ENCODE assay signal across 8 cellular contexts in genomic region chr9:129436751-129437625, GRCh38.
DNase-seq lines count a peak whose midpoint lies in the region; ATAC-seq and FAIRE-seq lines count a peak whose summit lies in the region.

No MANE protein-coding gene starts in this region.

- peaks cover 24% of the 10 kb centered on the region for H3K4me1 ChIP-seq in CD4-positive, CD25-positive, alpha-beta regulatory T cell (ENCODE audit: control insufficient read depth, insufficient read depth, low read length, poor library complexity, severe bottlenecking)
- H3K4me1 ChIP-seq in naive thymus-derived CD4-positive, alpha-beta T cell (ENCODE audit: control insufficient read depth in 2 of 2, insufficient read depth in 2 of 2, low read length in 2 of 2), result peaks cover 10 to 19% of the 10 kb centered on the region in 2 donors

- ATAC-seq in CD4-positive, CD25-positive, alpha-beta regulatory T cell (ENCODE audit: low read depth in 2 of 2), result peak; percentile 50 to 57
- ATAC-seq in naive thymus-derived CD4-positive, alpha-beta T cell, result peak; percentile 75
- ATAC-seq in GM18519 (IDR thresholded peaks at IDR 0.05; ENCODE audit: low FRiP score, unreplicated experiment), result no peak

- FAIRE-seq in urothelium cell line (lab: Jason Lieb, UNC), result no peak

- H3K9me3 ChIP-seq in CD4-positive, CD25-positive, alpha-beta regulatory T cell (ENCODE audit: control insufficient read depth in 2 of 2, low read length in 2 of 2), result peaks cover 0 to 3% of the 10 kb centered on the region in 2 experiments
- H3K9me3 ChIP-seq in MG63, result no peaks in the 10 kb centered on the region
- no peaks in the 10 kb centered on the region for H3K9me3 ChIP-seq in naive thymus-derived CD4-positive, alpha-beta T cell (ENCODE audit: control insufficient read depth in 2 of 3, low read length in 3 of 3)

- H3K9me3 Mint-ChIP-seq in CD4-positive, CD25-positive, alpha-beta regulatory T cell, result peaks cover 0 to 6% (median 0%) of the 10 kb centered on the region in 7 donors
- peaks cover 0 to 6% (median 0%) of the 10 kb centered on the region in 11 donors for H3K9me3 Mint-ChIP-seq in naive thymus-derived CD4-positive, alpha-beta T cell

- DNase-seq in CD4-positive, CD25-positive, alpha-beta regulatory T cell, result peak in 2 of 3 donors; percentile 19 to 41
- DNase-seq in MG63, result peak; percentile 49
- peak; percentile 64 for DNase-seq in activated T-cell treated with anti-CD3 and anti-CD28 coated beads, Interleukin-2, amount 50 U/mL, for 1 hour
- peak; percentile 15 for DNase-seq in fibroblast of gingiva (ENCODE audit: low read depth)
- DNase-seq in naive thymus-derived CD4-positive, alpha-beta T cell, result peak in 8 of 9 donors; percentile 21 to 52 (median 45)
- peak; percentile 50 for DNase-seq in urothelium cell line (ENCODE audit: low spot score)
- DNase-seq in COR-L47 (lab: John Stamatoyannopoulos, UW), result no peak

- POLR2A ChIA-PET in naive thymus-derived CD4-positive, alpha-beta T cell (lab: Charles Lee), result interaction anchor here (0.7 to 2.2 kb wide), 7 partner anchors 23 to 53 kb away, joined by 3 to 9 read pairs (median 3); no protein-coding TSS in a partner anchor

- no peaks in the 10 kb centered on the region for H3K36me3 ChIP-seq in CD4-positive, CD25-positive, alpha-beta regulatory T cell (ENCODE audit: control insufficient read depth, insufficient read depth, low read length)
- H3K36me3 ChIP-seq in MG63, result no peaks in the 10 kb centered on the region
- H3K36me3 ChIP-seq in naive thymus-derived CD4-positive, alpha-beta T cell (ENCODE audit: control insufficient read depth in 2 of 3, insufficient read depth in 3 of 3, low read length in 3 of 3), result no peaks in the 10 kb centered on the region

- H3K27ac Mint-ChIP-seq in CD4-positive, CD25-positive, alpha-beta regulatory T cell, result peak overlapping the region in 2 of 3 donors; percentile 65 to 74
- peak overlapping the region in 7 of 9 donors; percentile 25 to 89 (median 70) for H3K27ac Mint-ChIP-seq in naive thymus-derived CD4-positive, alpha-beta T cell

- CTCF ChIA-PET in naive thymus-derived CD4-positive, alpha-beta T cell (lab: Charles Lee), result no interaction called here

- H3K27ac ChIP-seq in CD4-positive, CD25-positive, alpha-beta regulatory T cell (ENCODE audit: insufficient read depth, low read length, poor library complexity, severe bottlenecking), result no peak overlapping the region
- peak overlapping the region; percentile 32 for H3K27ac ChIP-seq in naive thymus-derived CD4-positive, alpha-beta T cell (ENCODE audit: low read depth, low read length)

- H3K27me3 ChIP-seq in CD4-positive, CD25-positive, alpha-beta regulatory T cell (ENCODE audit: control insufficient read depth, insufficient read depth, low read length), result peaks cover 8% of the 10 kb centered on the region
- no peaks in the 10 kb centered on the region for H3K27me3 ChIP-seq in MG63
- H3K27me3 ChIP-seq in naive thymus-derived CD4-positive, alpha-beta T cell (ENCODE audit: control insufficient read depth in 2 of 2, insufficient read depth in 2 of 2, low read length in 2 of 2), result peaks cover 5 to 8% of the 10 kb centered on the region in 2 donors

- no peaks in the 10 kb centered on the region for H3K36me3 Mint-ChIP-seq in CD4-positive, CD25-positive, alpha-beta regulatory T cell
- H3K36me3 Mint-ChIP-seq in naive thymus-derived CD4-positive, alpha-beta T cell, result peaks cover 0 to 3% (median 0%) of the 10 kb centered on the region in 5 donors

- intact Hi-C loops in naive thymus-derived CD4-positive, alpha-beta T cell (cut with micrococcal nuclease), result loop anchor here in 1 of 2 donors (1.0 to 2.0 kb wide), 4 partner anchors 23 to 59 kb away; no protein-coding TSS in a partner anchor

- no peak overlapping the region for H3K4me3 ChIP-seq in CD4-positive, CD25-positive, alpha-beta regulatory T cell (ENCODE audit: low read depth, low read length)
- peak overlapping the region; percentile 52 for H3K4me3 ChIP-seq in MG63
- peak overlapping the region; percentile 62 for H3K4me3 ChIP-seq in naive thymus-derived CD4-positive, alpha-beta T cell (ENCODE audit: low read length)

- H3K4me1 Mint-ChIP-seq in CD4-positive, CD25-positive, alpha-beta regulatory T cell, result peaks cover 0 to 28% (median 8%) of the 10 kb centered on the region in 4 donors
- H3K4me1 Mint-ChIP-seq in naive thymus-derived CD4-positive, alpha-beta T cell, result peaks cover 21 to 37% (median 27%) of the 10 kb centered on the region in 7 donors

- H3K4me3 Mint-ChIP-seq in CD4-positive, CD25-positive, alpha-beta regulatory T cell, result peak overlapping the region; percentile 78 to 92 (median 88)
- H3K4me3 Mint-ChIP-seq in naive thymus-derived CD4-positive, alpha-beta T cell, result peak overlapping the region; percentile 80 to 93 (median 85)

- H3K27me3 Mint-ChIP-seq in CD4-positive, CD25-positive, alpha-beta regulatory T cell, result peaks cover 72% of the 10 kb centered on the region
- peaks cover 27 to 73% (median 32%) of the 10 kb centered on the region in 5 donors for H3K27me3 Mint-ChIP-seq in naive thymus-derived CD4-positive, alpha-beta T cell
